Comparison of ENCODE assay signal across 8 cellular contexts in the genomic region with DNA sequence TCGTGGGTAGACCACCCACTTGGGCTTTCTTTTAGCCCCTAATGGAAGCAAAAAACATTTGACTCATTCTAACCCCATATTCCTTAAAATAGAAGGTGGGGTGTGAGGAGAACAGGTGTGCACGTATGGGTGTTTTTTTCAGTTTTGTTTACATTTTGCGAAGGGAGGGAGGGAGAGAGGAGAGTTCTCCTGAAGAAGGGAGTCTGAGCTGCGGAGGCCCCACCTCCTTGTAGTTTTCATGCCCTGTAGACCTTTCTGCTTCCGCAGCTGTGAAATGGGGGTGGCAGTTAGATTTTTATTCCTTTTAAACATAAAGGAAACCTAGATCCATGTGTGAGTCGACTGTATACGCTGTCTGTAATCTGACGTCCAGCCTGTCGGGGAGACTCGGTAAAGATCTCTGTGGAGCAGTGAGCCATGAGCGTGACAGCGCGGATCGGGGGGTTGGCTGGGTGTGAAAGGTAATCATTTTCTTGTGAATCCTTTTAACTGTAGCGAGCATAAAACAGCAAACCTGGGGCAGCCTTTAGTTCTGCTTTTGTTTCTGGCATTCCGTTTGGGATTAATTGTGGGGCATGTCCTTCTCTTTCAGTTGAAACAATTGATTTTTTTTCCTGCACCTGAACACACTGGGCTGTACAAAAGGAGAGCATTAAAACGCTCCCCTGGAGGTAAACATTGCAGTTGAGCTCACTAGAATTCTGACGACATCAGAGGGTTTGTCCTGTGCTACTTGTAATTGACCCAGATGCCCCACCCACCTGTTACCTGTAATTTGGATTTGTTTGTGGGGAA. TPM values are rescaled to one million over a fixed set of nuclear protein-coding genes. Genes with fewer than 3 reads are reported as not detected.
A peak's percentile ranks its signal among the peaks of the same experiment; 100 is the strongest.
DNase-seq lines count a peak whose midpoint lies in the region; ATAC-seq, FAIRE-seq and TF ChIP-seq lines count a peak whose summit lies in the region.

No MANE protein-coding gene starts in this region.

- H3K79me2 ChIP-seq in keratinocyte (ENCODE audit: control insufficient read depth, insufficient read depth, low read length), result peaks cover 72% of the 10 kb centered on the region

- POLR2A ChIA-PET in BJ (lab: Charles Lee), result no interaction called here

- TF ChIP-seq CTCF in BJ (IDR thresholded peaks at IDR 0.05; ENCODE audit: insufficient read depth, low read depth, low read length) (no peak), keratinocyte (optimal IDR thresholded peaks at IDR 0.05 in 1 of 3, IDR thresholded peaks at IDR 0.05 in 1 of 3, conservative IDR thresholded peaks at IDR 0.05 in 1 of 3; ENCODE audit: extremely low read depth in 1 of 3, insufficient read depth in 2 of 3, low read length in 3 of 3) (no peak), thoracic aorta (IDR thresholded peaks at IDR 0.05) (no peak)

- CTCF ChIA-PET in BJ (lab: Yijun Ruan, JAX), result interaction anchor here (0.6 to 6.2 kb wide), 4 partner anchors 14 to 240 kb away, joined by 4 to 47 read pairs (median 6); no protein-coding TSS in a partner anchor

- dilution Hi-C loops in keratinocyte (cut with MboI; ENCODE audit: extremely low pct_ligation_motif_present, low sequenced_read_pairs), result no loop called here

- H3K27me3 ChIP-seq in BJ (ENCODE audit: control insufficient read depth, insufficient read depth, low read length) (no peaks in the 10 kb centered on the region), HUES48 (ENCODE audit: control insufficient read depth, insufficient read depth, low read length) (no peaks in the 10 kb centered on the region; the same call in 1 of the 2 replicates), keratinocyte (ENCODE audit: control insufficient read depth, extremely low read depth, insufficient read depth, low read length) (no peaks in the 10 kb centered on the region), thoracic aorta (replicated peaks; ENCODE audit: insufficient read depth) (no peaks in the 10 kb centered on the region)

- peaks cover 52% of the 10 kb centered on the region for H4K20me1 ChIP-seq in keratinocyte (ENCODE audit: control insufficient read depth, extremely low read depth, insufficient read depth, low read length)

- H3K9me3 ChIP-seq in HUES48 (ENCODE audit: control insufficient read depth, insufficient read depth, low read length) (no peaks in the 10 kb centered on the region), keratinocyte (ENCODE audit: control insufficient read depth, low read depth, low read length) (no peaks in the 10 kb centered on the region), thoracic aorta (no peaks in the 10 kb centered on the region)

- H3K4me1 ChIP-seq in HUES48 (ENCODE audit: control insufficient read depth, insufficient read depth, low read length) (peaks cover 16% of the 10 kb centered on the region), keratinocyte (ENCODE audit: control insufficient read depth, extremely low read depth, insufficient read depth, low read length) (peaks cover 19% of the 10 kb centered on the region), thoracic aorta (ENCODE audit: control insufficient read depth in 1 of 2, low read depth in 2 of 2) (peaks cover 20 to 44% of the 10 kb centered on the region in 2 donors)

- H3K9ac ChIP-seq in HUES48 (ENCODE audit: low read depth, low read length), result 0 out of 2 replicates have a peak overlapping the region, but pooled peaks have one; percentile 8
- H3K9ac ChIP-seq in keratinocyte (ENCODE audit: control insufficient read depth, extremely low read depth, insufficient read depth, low read length), result peak overlapping the region; percentile 94

- DNase-seq in BJ (ENCODE audit: low read depth) (no peak), keratinocyte (ENCODE audit: low read depth, low spot score) (no peak), thoracic aorta (ENCODE audit: low spot score) (no peak)
- DNase-seq in activated T-helper 2 cell treated with anti-CD3 and anti-CD28 coated beads, Interferon-gamma antibody, Interleukin-2, Interleukin-4, amounts not matched to agents 10 μg/mL and 5 μg/mL and 100 μg/mL, durations not matched to agents 14 hours and 24 hours and 36 hours (ENCODE audit: low spot score), result no peak

- H3K4me3 ChIP-seq in BJ (ENCODE audit: low read depth, low read length), result peak overlapping the region; percentile 86
- peak overlapping the region; percentile 85 for H3K4me3 ChIP-seq in HUES48 (ENCODE audit: low read depth, low read length)
- peak overlapping the region; percentile 81 to 98 (median 86) for H3K4me3 ChIP-seq in keratinocyte (ENCODE audit: control insufficient read depth in 2 of 3, extremely low read depth in 1 of 3, insufficient read depth in 2 of 3, low read depth in 1 of 3, low read length in 3 of 3)
- peak overlapping the region; percentile 92 for H3K4me3 ChIP-seq in thoracic aorta

- H2AFZ ChIP-seq in keratinocyte (ENCODE audit: control insufficient read depth, low read length), result no peak overlapping the region

- no peak for ATAC-seq in thoracic aorta (ENCODE audit: insufficient number of reproducible peaks, low FRiP score, low read depth)
- no peak for ATAC-seq in HG03457 (IDR thresholded peaks at IDR 0.05; ENCODE audit: unreplicated experiment)
- ATAC-seq in GM18870 (IDR thresholded peaks at IDR 0.05; ENCODE audit: unreplicated experiment), result no peak
- ATAC-seq in HG03025 (IDR thresholded peaks at IDR 0.05; ENCODE audit: low FRiP score, unreplicated experiment), result no peak

- no peaks in the 10 kb centered on the region for H3K9me3 Mint-ChIP-seq in activated T-helper 2 cell treated with anti-CD3 and anti-CD28 coated beads, Interferon-gamma antibody, Interleukin-2, Interleukin-4, amounts not matched to agents 10 μg/mL and 5 μg/mL and 100 μg/mL, durations not matched to agents 14 hours and 24 hours and 36 hours

- no peaks in the 10 kb centered on the region for H3K27me3 Mint-ChIP-seq in activated T-helper 2 cell treated with anti-CD3 and anti-CD28 coated beads, Interferon-gamma antibody, Interleukin-2, Interleukin-4, amounts not matched to agents 10 μg/mL and 5 μg/mL and 100 μg/mL, durations not matched to agents 14 hours and 24 hours and 36 hours (ENCODE audit: low read depth)

- peak overlapping the region; percentile 98 for H3K4me2 ChIP-seq in keratinocyte (ENCODE audit: control insufficient read depth, extremely low read depth, insufficient read depth, low read depth, low read length)

- H3K27ac Mint-ChIP-seq in activated T-helper 2 cell treated with anti-CD3 and anti-CD28 coated beads, Interferon-gamma antibody, Interleukin-2, Interleukin-4, amounts not matched to agents 10 μg/mL and 5 μg/mL and 100 μg/mL, durations not matched to agents 14 hours and 24 hours and 36 hours, result peak overlapping the region; percentile 38

- intact Hi-C loops in activated T-helper 2 cell treated with anti-CD3 and anti-CD28 coated beads, Interferon-gamma antibody, Interleukin-2, Interleukin-4, amounts not matched to agents 10 μg/mL and 5 μg/mL and 100 μg/mL, durations not matched to agents 14 hours and 24 hours and 36 hours (cut with micrococcal nuclease), result loop anchor here (5.0 kb wide), 1 partner anchor 197 kb away; the partner anchor contains the start of gene KLHL26

- H3K36me3 ChIP-seq in BJ (ENCODE audit: control insufficient read depth, insufficient read depth, low read length) (no peaks in the 10 kb centered on the region), HUES48 (ENCODE audit: control insufficient read depth, insufficient read depth, low read length) (peaks cover 34% of the 10 kb centered on the region), keratinocyte (ENCODE audit: control insufficient read depth in 2 of 2, extremely low read depth in 1 of 2, insufficient read depth in 2 of 2, low read length in 2 of 2) (peaks cover 13 to 33% of the 10 kb centered on the region in 2 experiments), thoracic aorta (no peaks in the 10 kb centered on the region)

- no peak for FAIRE-seq in keratinocyte (lab: Jason Lieb, UNC)

- H3K4me3 Mint-ChIP-seq in activated T-helper 2 cell treated with anti-CD3 and anti-CD28 coated beads, Interferon-gamma antibody, Interleukin-2, Interleukin-4, amounts not matched to agents 10 μg/mL and 5 μg/mL and 100 μg/mL, durations not matched to agents 14 hours and 24 hours and 36 hours (ENCODE audit: low read depth), result peak overlapping the region; percentile 98

- peak overlapping the region; percentile 67 for H3K27ac ChIP-seq in HUES48 (ENCODE audit: low read depth, low read length)
- peak overlapping the region; percentile 47 for H3K27ac ChIP-seq in keratinocyte (ENCODE audit: control insufficient read depth, insufficient read depth, low read length)
- H3K27ac ChIP-seq in thoracic aorta, result no peak overlapping the region

- peaks cover 2% of the 10 kb centered on the region for H3K9me1 ChIP-seq in keratinocyte (ENCODE audit: control insufficient read depth, extremely low read depth, insufficient read depth, low read length)

- peaks cover 58% of the 10 kb centered on the region for H3K36me3 Mint-ChIP-seq in activated T-helper 2 cell treated with anti-CD3 and anti-CD28 coated beads, Interferon-gamma antibody, Interleukin-2, Interleukin-4, amounts not matched to agents 10 μg/mL and 5 μg/mL and 100 μg/mL, durations not matched to agents 14 hours and 24 hours and 36 hours (ENCODE audit: low read depth)

- peaks cover 40% of the 10 kb centered on the region for H3K4me1 Mint-ChIP-seq in activated T-helper 2 cell treated with anti-CD3 and anti-CD28 coated beads, Interferon-gamma antibody, Interleukin-2, Interleukin-4, amounts not matched to agents 10 μg/mL and 5 μg/mL and 100 μg/mL, durations not matched to agents 14 hours and 24 hours and 36 hours (ENCODE audit: low read depth)

RNA-seq across cellular contexts. Expression of gene UPF1, which starts 2.3 kb away (rescaled TPM):
- polyA plus RNA-seq in BJ (2011; rRNA removed), result 15.4 and 24.1 TPM in 2 replicates
- polyA minus RNA-seq in BJ (2011; rRNA and poly(A)+ RNA removed), result 34.5 and 43.2 TPM in 2 replicates
- 99.5 and 110 TPM in 2 replicates for total RNA-seq in activated T-helper 2 cell treated with anti-CD3 and anti-CD28 coated beads, Interferon-gamma antibody, Interleukin-2, Interleukin-4, amounts not matched to agents 10 μg/mL and 5 μg/mL and 100 μg/mL, durations not matched to agents 14 hours and 24 hours and 36 hours
- polyA plus RNA-seq in keratinocyte, result 22.5 to 48.5 TPM (median 33.7 TPM) in 3 replicates
- polyA plus RNA-seq in keratinocyte (2011; ENCODE audit: low read depth), result 18.6 TPM
- polyA plus RNA-seq in keratinocyte (2011; cell fraction: cytosol; rRNA removed), result 20.6 and 23.0 TPM in 2 replicates
- polyA plus RNA-seq in keratinocyte (2011; cell fraction: nucleus; rRNA removed), result 86.3 and 88.6 TPM in 2 replicates
- 32.0 and 48.9 TPM in 2 replicates for polyA plus RNA-seq in keratinocyte (2012; ENCODE audit: low replicate concordance)
- polyA minus RNA-seq in keratinocyte, result 46.1 to 104 TPM (median 79.0 TPM) in 3 replicates
- polyA minus RNA-seq in keratinocyte (2011; cell fraction: cytosol; rRNA and poly(A)+ RNA removed), result 44.5 TPM
- 88.3 and 110 TPM in 2 replicates for polyA minus RNA-seq in keratinocyte (2011; cell fraction: nucleus; rRNA and poly(A)+ RNA removed)
- total RNA-seq in thoracic aorta, result 10 to 100 TPM; 56.5 to 95.2 TPM

RNA-seq across cellular contexts. Expression of gene COMP, which starts 42.9 kb away (rescaled TPM):
- polyA plus RNA-seq in BJ (2011; rRNA removed) (8.6 and 9.2 TPM in 2 replicates), keratinocyte (0.02 to 0.21 TPM in 2 of 3 replicates, not detected in the other)
- 1.4 and 2.8 TPM in 2 replicates for polyA minus RNA-seq in BJ (2011; rRNA and poly(A)+ RNA removed)
- total RNA-seq in activated T-helper 2 cell treated with anti-CD3 and anti-CD28 coated beads, Interferon-gamma antibody, Interleukin-2, Interleukin-4, amounts not matched to agents 10 μg/mL and 5 μg/mL and 100 μg/mL, durations not matched to agents 14 hours and 24 hours and 36 hours, result not detected in 2 replicates
- polyA plus RNA-seq in keratinocyte (2011; ENCODE audit: low read depth), result 0.19 TPM
- 0.04 and 0.08 TPM in 2 replicates for polyA plus RNA-seq in keratinocyte (2011; cell fraction: cytosol; rRNA removed)
- polyA plus RNA-seq in keratinocyte (2011; cell fraction: nucleus; rRNA removed), result 0.29 and 0.33 TPM in 2 replicates
- 0.05 TPM in 1 of 2 replicates, not detected in the other for polyA plus RNA-seq in keratinocyte (2012; ENCODE audit: low replicate concordance)
- polyA minus RNA-seq in keratinocyte, result 0.54 TPM in 1 of 3 replicates, not detected in the others
- not detected for polyA minus RNA-seq in keratinocyte (2011; cell fraction: cytosol; rRNA and poly(A)+ RNA removed)
- polyA minus RNA-seq in keratinocyte (2011; cell fraction: nucleus; rRNA and poly(A)+ RNA removed), result 0.23 and 0.63 TPM in 2 replicates
- total RNA-seq in thoracic aorta, result 10 to 100 TPM; 16.9 to 29.8 TPM

Comparison
In these comparisons a context has a peak if more than half of its experiments do, and no peak if none do; other contexts are left out.
1. H3K27ac ChIP-seq: peak in HUES48 (single experiment) and keratinocyte (single experiment); none in thoracic aorta (0 of 2).
2. RNA of gene COMP, which starts 42.9 kb away (total RNA-seq): 16.9 to 29.8 TPM in thoracic aorta; not detected in activated T-helper 2 cell treated with anti-CD3 and anti-CD28 coated beads, Interferon-gamma antibody, Interleukin-2, Interleukin-4, amounts not matched to agents 10 μg/mL and 5 μg/mL and 100 μg/mL, durations not matched to agents 14 hours and 24 hours and 36 hours; every median in the first group is over 10 times any median in the second.
3. Peak in every context shown above with its lines, with median percentiles within 50 percentile points of each other: H3K4me3 ChIP-seq.